18 cellular contexts compared by ENCODE assay signal in the genomic region with DNA sequence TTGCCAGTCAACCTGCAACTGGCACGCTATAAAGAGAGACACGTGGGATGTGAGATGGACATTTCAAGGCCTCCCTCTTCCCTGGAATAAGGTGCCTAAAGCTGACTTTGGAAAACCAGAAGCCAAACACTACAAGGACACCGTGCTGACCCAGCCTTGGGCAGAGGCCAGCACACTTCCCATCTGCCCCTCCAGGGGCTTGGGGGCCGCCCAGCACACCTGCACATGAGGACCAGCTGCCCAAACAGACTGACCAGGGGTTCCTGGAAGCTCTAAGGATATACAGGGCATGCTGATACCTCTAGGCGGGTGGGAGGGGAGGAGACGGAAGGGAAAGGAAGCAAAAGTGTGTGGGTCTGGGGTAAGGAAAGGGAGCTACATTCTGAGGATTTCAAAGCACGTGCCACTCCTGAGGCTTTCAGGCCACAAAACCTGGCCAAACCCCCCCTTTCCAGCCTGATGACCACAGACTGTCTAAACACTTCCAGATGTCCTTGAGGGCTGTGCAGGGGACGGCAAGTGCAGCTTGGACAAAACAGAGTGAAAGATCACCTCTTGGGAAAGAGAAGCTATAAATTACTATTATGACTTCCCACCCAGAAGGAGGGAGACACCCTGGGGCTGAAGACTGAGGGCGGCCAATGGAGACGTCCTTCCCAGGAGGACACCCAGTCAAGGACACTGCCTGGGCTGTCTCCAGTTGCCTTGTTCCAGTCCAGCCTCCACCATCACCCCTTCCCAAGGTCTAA. TPM values are rescaled to one million over a fixed set of nuclear protein-coding genes. Genes with fewer than 3 reads are reported as not detected.
DNase-seq lines count a peak whose midpoint lies in the region; ATAC-seq, FAIRE-seq and TF ChIP-seq lines count a peak whose summit lies in the region.
"Had no signal": no experiment of that assay in that cellular context is flagged by ENCODE, and none has a peak within 500 bp of the region (broad histone marks: within the 10 kb centered on the region; RNA-seq: fewer than 3 reads in every experiment).

No MANE protein-coding gene starts in this region.

- no peak for TF ChIP-seq EP300 in transverse colon (IDR thresholded peaks at IDR 0.05; ENCODE audit: low read depth)

- H3K27ac ChIP-seq in adrenal gland (peak overlapping the region in 2 of 5 donors; percentile 43 to 59), transverse colon (peak overlapping the region; percentile 50 to 88 (median 74)), upper lobe of right lung (no peak overlapping the region)
- H3K27ac ChIP-seq: 22Rv1, left lung, SJCRH30 had no signal

- H3K27me3 ChIP-seq in adrenal gland, result no peaks in the 10 kb centered on the region
- no peaks in the 10 kb centered on the region for H3K27me3 ChIP-seq in transverse colon
- H3K27me3 ChIP-seq in upper lobe of right lung, result no peaks in the 10 kb centered on the region
- H3K27me3 ChIP-seq: left lung had no signal

- no peaks in the 10 kb centered on the region for H3K36me3 ChIP-seq in adrenal gland (replicated peaks in 1 of 2)
- H3K36me3 ChIP-seq in transverse colon, result no peaks in the 10 kb centered on the region
- H3K36me3 ChIP-seq in upper lobe of right lung, result no peaks in the 10 kb centered on the region
- H3K36me3 ChIP-seq: left lung, SJCRH30 had no signal

- no peak for TF ChIP-seq POLR2A in adrenal gland (IDR thresholded peaks at IDR 0.05)
- TF ChIP-seq POLR2A in transverse colon (IDR thresholded peaks at IDR 0.05), result no peak

- peaks cover 17 to 35% of the 10 kb centered on the region in 2 donors for H3K4me1 ChIP-seq in adrenal gland (replicated peaks in 1 of 2)
- peaks cover 3 to 48% (median 14%) of the 10 kb centered on the region in 4 donors for H3K4me1 ChIP-seq in transverse colon
- H3K4me1 ChIP-seq in upper lobe of right lung, result no peaks in the 10 kb centered on the region
- H3K4me1 ChIP-seq: Caco-2, left lung, SJCRH30 had no signal

- intact Hi-C loops in adrenal gland (cut with DNase I), result no loop called here
- intact Hi-C loops in transverse colon (cut with DNase I; ENCODE audit: low total_unique reads), result no loop called here
- intact Hi-C loops in upper lobe of right lung (cut with DNase I), result no loop called here

- H3K9me3 ChIP-seq in adrenal gland (replicated peaks in 1 of 3), result no peaks in the 10 kb centered on the region
- no peaks in the 10 kb centered on the region for H3K9me3 ChIP-seq in transverse colon
- no peaks in the 10 kb centered on the region for H3K9me3 ChIP-seq in upper lobe of right lung
- H3K9me3 ChIP-seq: Caco-2, left lung, SJCRH30 had no signal

- no peak overlapping the region for H3K4me3 ChIP-seq in adrenal gland
- no peak overlapping the region for H3K4me3 ChIP-seq in transverse colon
- no peak overlapping the region for H3K4me3 ChIP-seq in upper lobe of right lung
- H3K4me3 ChIP-seq: left lung, SJCRH30 had no signal

- ATAC-seq in GM19395 (IDR thresholded peaks at IDR 0.05; ENCODE audit: unreplicated experiment) (no peak), upper lobe of right lung (no peak)
- ATAC-seq: activated CD8-positive, alpha-beta T cell treated with anti-CD3 and anti-CD28 coated beads, Interleukin-2, amount 10 ng/mL, durations not matched to agents 7 days and 5 days; left lung; natural killer cell treated with Interleukin-12 subunit alpha and Interleukin-12 subunit beta and Interleukin-15 and Interleukin-18, amount 100 ng/mL, for 72 hours had no signal

- FAIRE-seq in D721Med (lab: Jason Lieb, UNC), result no peak
- FAIRE-seq: TTC549 had no signal

- in situ Hi-C loops in transverse colon (cut with MboI; ENCODE audit: low pct_ligation_motif_present in 1 of 4, low pct_unique_long_range_greater_than_20kb in 1 of 4, low sequenced_read_pairs in 3 of 4), result no loop called here

- TF ChIP-seq CTCF in adrenal gland (IDR thresholded peaks at IDR 0.05) (no peak), transverse colon (IDR thresholded peaks at IDR 0.05) (no peak), D721Med (IDR thresholded peaks at IDR 0.05; ENCODE audit: insufficient read depth, missing control alignments) (no peak), upper lobe of right lung (IDR thresholded peaks at IDR 0.05) (no peak)

- DNase-seq in DMS53 (lab: John Stamatoyannopoulos, UW) (peak; percentile 60), DMS53 treated with DMSO at 0.1 percent for 48 hours (lab: John Stamatoyannopoulos, UW; ENCODE audit: unreplicated experiment) (no peak), adrenal gland (peak in 6 of 7 donors; percentile 53 to 79 (median 66)), left kidney (ENCODE audit: low read depth, low spot score) (peak; percentile 60), transverse colon (no peak), D721Med (ENCODE audit: insufficient read length, low spot score) (no peak), upper lobe of right lung (no peak)
- DNase-seq: activated CD8-positive, alpha-beta T cell treated with anti-CD3 and anti-CD28 coated beads, Interleukin-2, amount 10 ng/mL, durations not matched to agents 7 days and 5 days; activated naive CD4-positive, alpha-beta T cell; Caco-2; HCEC 1CT; left lung; NCI-H748 treated with DMSO at 0.1 percent for 48 hours; SJCRH30 had no signal

- WGBS in adrenal gland, 4 donors, result 41 to 59% (median 51%) methylated on average over 9 to 10 of the region's 10 CpGs
- 67% methylated on average over 10 of the region's 10 CpGs; no CpG with 5 or more reads in 1 of the 2 donors for WGBS in transverse colon (ENCODE audit: low coverage in 1 of 2), 2 donors

RNA-seq across cellular contexts. Expression of gene ADCY5, which starts 57.9 kb away (rescaled TPM):
- 10 to 100 TPM in 1 of 8 donors, 1 to 10 TPM in 7; 2.8 to 12.4 (median 5.0) TPM for total RNA-seq in adrenal gland
- 1 to 10 TPM; 1.6 to 5.4 (median 4.1) TPM for polyA plus RNA-seq in adrenal gland
- 10 to 100 TPM; 13.9 to 42.0 (median 28.6) TPM for total RNA-seq in transverse colon
- 4.0 TPM for total RNA-seq in upper lobe of right lung
- total RNA-seq: activated CD8-positive, alpha-beta T cell treated with anti-CD3 and anti-CD28 coated beads, Interleukin-2, amount 10 ng/mL, durations not matched to agents 7 days and 5 days; natural killer cell treated with Interleukin-12 subunit alpha and Interleukin-12 subunit beta and Interleukin-15 and Interleukin-18, amount 100 ng/mL, for 72 hours had no signal

Comparison
In these comparisons a context has a peak if more than half of its experiments do, and no peak if none do; other contexts are left out.
1. DNase-seq: peak in DMS53 (single experiment), adrenal gland (6 of 7) and left kidney (single experiment); none in DMS53 treated with DMSO at 0.1 percent for 48 hours (single experiment), transverse colon (single experiment), D721Med (single experiment) and upper lobe of right lung (single experiment).